ENCODE assay signal across 12 cellular contexts in the genomic region with DNA sequence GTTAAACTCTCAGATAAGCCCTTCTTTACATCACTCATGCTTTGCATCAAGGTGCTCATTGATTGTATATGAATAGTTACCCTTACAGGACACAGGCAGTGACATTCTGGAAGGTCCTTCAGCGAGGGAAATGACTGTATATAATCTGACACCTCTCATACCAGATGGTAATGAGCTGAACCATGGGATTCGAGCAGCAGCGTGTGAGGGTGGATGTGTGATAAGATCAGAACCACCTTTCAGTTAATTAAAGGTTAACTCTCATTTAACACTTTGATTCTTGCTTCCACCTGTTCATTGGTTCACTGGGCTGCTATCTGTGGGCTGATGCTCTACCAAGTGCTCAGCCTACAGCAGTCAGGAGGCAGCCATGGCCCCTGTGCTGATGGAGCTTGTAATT. TPM values are rescaled to one million over a fixed set of nuclear protein-coding genes. Genes with fewer than 3 reads are reported as not detected.
DNase-seq lines count a peak whose midpoint lies in the region; ATAC-seq and TF ChIP-seq lines count a peak whose summit lies in the region.
"Had no signal": no experiment of that assay in that cellular context is flagged by ENCODE, and none has a peak within 500 bp of the region (broad histone marks: within the 10 kb centered on the region; RNA-seq: fewer than 3 reads in every experiment).

No MANE protein-coding gene starts in this region.

- ATAC-seq in RWPE2 (ENCODE audit: low read depth) (no peak), sciatic nerve (no peak)

- H3K4me3 ChIP-seq in RWPE2 (ENCODE audit: severe bottlenecking) (no peak overlapping the region), tibial artery (no peak overlapping the region)

- H3K9me3 ChIP-seq in RWPE2 (ENCODE audit: severe bottlenecking) (no peaks in the 10 kb centered on the region), tibial artery (no peaks in the 10 kb centered on the region)

- CTCF ChIA-PET in activated naive CD4-positive, alpha-beta T cell treated with anti-CD3 and anti-CD28 coated beads, Interleukin-2, amount 10 ng/mL, durations not matched to agents 7 days and 5 days (lab: Charles Lee): no interaction called here

- H3K27me3 ChIP-seq in RWPE2 (ENCODE audit: insufficient read depth, poor library complexity, severe bottlenecking): no peaks in the 10 kb centered on the region
- no peaks in the 10 kb centered on the region for H3K27me3 ChIP-seq in tibial artery

- DNase-seq in activated naive CD4-positive, alpha-beta T cell treated with anti-CD3 and anti-CD28 coated beads, Interleukin-2, amount 10 ng/mL, durations not matched to agents 7 days and 5 days: no peak
- no peak for DNase-seq in activated naive CD4-positive, alpha-beta T cell (lab: John Stamatoyannopoulos, UW)
- no peak for DNase-seq in RWPE2 (ENCODE audit: low spot score)
- no peak for DNase-seq in epithelial cell of prostate (ENCODE audit: low read depth, low spot score)
- DNase-seq in tibial artery: no peak
- no peak for DNase-seq in putamen (ENCODE audit: low spot score)
- no peak for DNase-seq in cerebellar nuclear complex (lab: John Stamatoyannopoulos, UW)
- DNase-seq in sciatic nerve (ENCODE audit: low spot score): no peak
- DNase-seq: activated CD4-positive, alpha-beta T cell treated with anti-CD3 and anti-CD28 coated beads, Interleukin-2, amount 50 U/mL, for 48 hours; GDM1; MV-4-11 had no signal

- peak overlapping the region; percentile 49 for H3K27ac Mint-ChIP-seq in activated naive CD4-positive, alpha-beta T cell treated with anti-CD3 and anti-CD28 coated beads, Interleukin-2, amount 10 ng/mL, durations not matched to agents 7 days and 5 days
- H3K27ac Mint-ChIP-seq: memory B cell had no signal

- H3K27ac ChIP-seq in RWPE2 (ENCODE audit: poor library complexity, severe bottlenecking): peak overlapping the region; percentile 94
- peak overlapping the region; percentile 80 for H3K27ac ChIP-seq in epithelial cell of prostate
- H3K27ac ChIP-seq in tibial artery: peak overlapping the region; percentile 43 to 80

- H3K36me3 ChIP-seq in RWPE2 (ENCODE audit: low read depth) (no peaks in the 10 kb centered on the region), tibial artery (peaks cover 0 to 15% (median 0%) of the 10 kb centered on the region in 3 donors)

- H3K4me3 Mint-ChIP-seq in activated naive CD4-positive, alpha-beta T cell treated with anti-CD3 and anti-CD28 coated beads, Interleukin-2, amount 10 ng/mL, durations not matched to agents 7 days and 5 days: no peak overlapping the region
- H3K4me3 Mint-ChIP-seq: memory B cell had no signal

- no peaks in the 10 kb centered on the region for H3K27me3 Mint-ChIP-seq in activated naive CD4-positive, alpha-beta T cell treated with anti-CD3 and anti-CD28 coated beads, Interleukin-2, amount 10 ng/mL, durations not matched to agents 7 days and 5 days
- H3K27me3 Mint-ChIP-seq: memory B cell had no signal

- peaks cover 83% of the 10 kb centered on the region for H3K36me3 Mint-ChIP-seq in activated naive CD4-positive, alpha-beta T cell treated with anti-CD3 and anti-CD28 coated beads, Interleukin-2, amount 10 ng/mL, durations not matched to agents 7 days and 5 days

- H3K4me1 ChIP-seq in RWPE2 (ENCODE audit: insufficient read depth, poor library complexity, severe bottlenecking): peaks cover 32% of the 10 kb centered on the region
- peaks cover under 1 to 98% (median 67%) of the 10 kb centered on the region in 4 donors for H3K4me1 ChIP-seq in tibial artery

- intact Hi-C loops in tibial artery (cut with DNase I; ENCODE audit: low total_unique reads) (no loop called here), sciatic nerve (cut with DNase I) (no loop called here)

- H3K4me1 Mint-ChIP-seq in activated naive CD4-positive, alpha-beta T cell treated with anti-CD3 and anti-CD28 coated beads, Interleukin-2, amount 10 ng/mL, durations not matched to agents 7 days and 5 days: peaks cover 64% of the 10 kb centered on the region

- H3K9me3 Mint-ChIP-seq in activated naive CD4-positive, alpha-beta T cell treated with anti-CD3 and anti-CD28 coated beads, Interleukin-2, amount 10 ng/mL, durations not matched to agents 7 days and 5 days: no peaks in the 10 kb centered on the region
- H3K9me3 Mint-ChIP-seq: memory B cell had no signal

- TF ChIP-seq CTCF in RWPE2 (IDR thresholded peaks at IDR 0.05; ENCODE audit: poor library complexity, severe bottlenecking): no peak
- TF ChIP-seq CTCF in tibial artery (IDR thresholded peaks at IDR 0.05): no peak

RNA-seq across cellular contexts. Expression of a gene that starts 24.2 kb away (rescaled TPM):
- total RNA-seq in sciatic nerve: 55.4 TPM
